2 cellular contexts compared by ENCODE assay signal in the genomic region with DNA sequence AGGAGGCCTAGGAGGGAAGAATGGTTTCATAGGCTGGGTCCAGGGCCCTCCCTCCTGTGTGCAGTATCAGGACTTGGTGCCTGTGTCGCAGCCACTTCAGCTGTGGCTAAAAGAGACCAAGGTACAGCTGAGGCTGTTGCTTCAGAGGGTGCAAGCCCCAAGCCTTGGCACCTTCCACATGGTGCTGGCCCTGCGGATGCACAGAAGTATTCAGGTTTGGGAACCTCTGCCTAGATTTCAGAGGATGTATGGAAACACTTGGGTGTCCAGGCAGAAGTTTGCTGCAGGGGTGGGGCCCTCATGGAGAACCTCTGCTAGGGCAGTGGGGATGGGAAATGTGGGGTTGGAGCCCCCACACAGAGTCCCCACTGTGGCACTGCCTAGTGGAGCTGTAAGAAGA. TPM values are rescaled to one million over a fixed set of nuclear protein-coding genes. Genes with fewer than 3 reads are reported as not detected.
"Had no signal": no experiment of that assay in that cellular context is flagged by ENCODE, and none has a peak within 500 bp of the region (broad histone marks: within the 10 kb centered on the region; RNA-seq: fewer than 3 reads in every experiment).

No MANE protein-coding gene starts in this region.

RNA-seq across cellular contexts. Expression of a gene that starts 54.3 kb away (rescaled TPM):
- total RNA-seq: G401, GM12878 had no signal
- polyA plus RNA-seq: GM12878 had no signal
